In genomic region chr18:21489919-21490495, GRCh38 we compare ENCODE assay signal across 27 cellular contexts.
"Had no signal": no experiment of that assay in that cellular context is flagged by ENCODE, and none has a peak within 500 bp of the region (broad histone marks: within the 10 kb centered on the region; RNA-seq: fewer than 3 reads in every experiment).

No MANE protein-coding gene starts in this region.

- ATAC-seq: stimulated activated naive CD8-positive, alpha-beta T cell treated with anti-CD3 and anti-CD28 coated beads, Interleukin-15, Interleukin-2, amounts not matched to agents 100 U/mL and 50 U/mL, for 24 hours had no signal

- H3K27me3 ChIP-seq: brain microvascular endothelial cell, esophagus muscularis mucosa, foreskin keratinocyte, heart left ventricle, testis, transverse colon had no signal

- FAIRE-seq: astrocyte, endothelial cell of umbilical vein, kidney, urothelium cell line had no signal

- H3K4me3 ChIP-seq: esophagus muscularis mucosa, heart left ventricle, skin epidermis, testis, transverse colon had no signal

- H3K36me3 Mint-ChIP-seq: activated CD4-positive, alpha-beta memory T cell treated with anti-CD3 and anti-CD28 coated beads for 36 hours; activated naive CD4-positive, alpha-beta T cell treated with anti-CD3 and anti-CD28 coated beads, Interleukin-2, amount 10 ng/mL, durations not matched to agents 7 days and 5 days; immature natural killer cell had no signal

- H3K27ac Mint-ChIP-seq: activated CD4-positive, alpha-beta memory T cell treated with anti-CD3 and anti-CD28 coated beads for 36 hours; activated CD4-positive, alpha-beta T cell treated with anti-CD3 and anti-CD28 coated beads, Interleukin-2, amount 10 ng/mL, durations not matched to agents 24 days and 14 days; activated naive CD4-positive, alpha-beta T cell treated with anti-CD3 and anti-CD28 coated beads, Interleukin-2, amount 10 ng/mL, durations not matched to agents 7 days and 5 days; activated T-helper 1 cell treated with anti-CD3 and anti-CD28 coated beads, Interleukin-12 subunit alpha, Interleukin-12 subunit beta, Interleukin-2, Interleukin-4 antibody, amounts not matched to agents 30 ng/mL and 10 ng/mL and 1 ng/mL, durations not matched to agents 14 hours and 24 hours and 36 hours; immature natural killer cell; T-helper 2 cell treated with Interferon-gamma antibody and Interleukin-4, amounts not matched to agents 5 μg/mL and 100 μg/mL, for 36 hours had no signal

- H3K4me1 ChIP-seq: foreskin keratinocyte, heart left ventricle, testis, transverse colon had no signal

- H3K4me3 Mint-ChIP-seq: activated CD4-positive, alpha-beta memory T cell treated with anti-CD3 and anti-CD28 coated beads for 36 hours; activated CD4-positive, alpha-beta T cell treated with anti-CD3 and anti-CD28 coated beads, Interleukin-2, amount 10 ng/mL, durations not matched to agents 24 days and 14 days; activated naive CD4-positive, alpha-beta T cell treated with anti-CD3 and anti-CD28 coated beads, Interleukin-2, amount 10 ng/mL, durations not matched to agents 7 days and 5 days; activated T-helper 1 cell treated with anti-CD3 and anti-CD28 coated beads, Interleukin-12 subunit alpha, Interleukin-12 subunit beta, Interleukin-2, Interleukin-4 antibody, amounts not matched to agents 30 ng/mL and 10 ng/mL and 1 ng/mL, durations not matched to agents 14 hours and 24 hours and 36 hours; immature natural killer cell; T-helper 2 cell treated with Interferon-gamma antibody and Interleukin-4, amounts not matched to agents 5 μg/mL and 100 μg/mL, for 36 hours had no signal

- H3K27ac ChIP-seq: brain microvascular endothelial cell, esophagus muscularis mucosa, foreskin keratinocyte, heart left ventricle, skin epidermis, testis, transverse colon had no signal

- H3K36me3 ChIP-seq: brain microvascular endothelial cell, esophagus muscularis mucosa, heart left ventricle, transverse colon had no signal

- H3K4me1 Mint-ChIP-seq: activated CD4-positive, alpha-beta T cell treated with anti-CD3 and anti-CD28 coated beads, Interleukin-2, amount 10 ng/mL, durations not matched to agents 24 days and 14 days; activated naive CD4-positive, alpha-beta T cell treated with anti-CD3 and anti-CD28 coated beads, Interleukin-2, amount 10 ng/mL, durations not matched to agents 7 days and 5 days; immature natural killer cell had no signal

- DNase-seq: activated CD4-positive, alpha-beta memory T cell treated with anti-CD3 and anti-CD28 coated beads for 36 hours; activated CD4-positive, alpha-beta T cell treated with anti-CD3 and anti-CD28 coated beads, Interleukin-2, amount 10 ng/mL, durations not matched to agents 24 days and 14 days; activated CD4-positive, CD25-positive, alpha-beta regulatory T cell treated with anti-CD3 and anti-CD28 coated beads, Interleukin-2, amount 50 U/mL, for 72 hours; activated CD8-positive, alpha-beta memory T cell treated with anti-CD3 and anti-CD28 coated beads, Interleukin-2, amount 50 U/mL, for 4 hours; activated effector memory CD4-positive, alpha-beta T cell treated with anti-CD3 and anti-CD28 coated beads, Interleukin-2, amount 50 U/mL, for 16 hours; activated naive CD4-positive, alpha-beta T cell treated with anti-CD3 and anti-CD28 coated beads, Interleukin-2, amount 10 ng/mL, durations not matched to agents 7 days and 5 days; activated T-cell treated with anti-CD3 and anti-CD28 coated beads, Interleukin-2, amount 50 U/mL, for 1 hour; amniotic stem cell; cortex of kidney; foreskin keratinocyte; heart left ventricle; kidney; left colon; stimulated activated CD4-positive, alpha-beta T cell treated with anti-CD3 and anti-CD28 coated beads, Interleukin-12 subunit alpha, Interleukin-12 subunit beta, amount 100 ng/mL, for 4 hours; stimulated activated CD4-positive, alpha-beta T cell treated with anti-CD3 and anti-CD28 coated beads, Interleukin-4, amount 100 ng/mL, for 1 hour; stimulated activated naive CD8-positive, alpha-beta T cell treated with anti-CD3 and anti-CD28 coated beads, Interleukin-15, Interleukin-2, amounts not matched to agents 100 U/mL and 50 U/mL, for 24 hours; testis; transverse colon had no signal

- H3K9me3 Mint-ChIP-seq: activated CD4-positive, alpha-beta memory T cell treated with anti-CD3 and anti-CD28 coated beads for 36 hours; activated CD4-positive, alpha-beta T cell treated with anti-CD3 and anti-CD28 coated beads, Interleukin-2, amount 10 ng/mL, durations not matched to agents 24 days and 14 days; activated naive CD4-positive, alpha-beta T cell treated with anti-CD3 and anti-CD28 coated beads, Interleukin-2, amount 10 ng/mL, durations not matched to agents 7 days and 5 days; activated T-helper 1 cell treated with anti-CD3 and anti-CD28 coated beads, Interleukin-12 subunit alpha, Interleukin-12 subunit beta, Interleukin-2, Interleukin-4 antibody, amounts not matched to agents 30 ng/mL and 10 ng/mL and 1 ng/mL, durations not matched to agents 14 hours and 24 hours and 36 hours; immature natural killer cell; T-helper 2 cell treated with Interferon-gamma antibody and Interleukin-4, amounts not matched to agents 5 μg/mL and 100 μg/mL, for 36 hours had no signal

- H3K9me3 ChIP-seq: esophagus muscularis mucosa, heart left ventricle, testis, transverse colon had no signal
